27 cellular contexts compared by ENCODE assay signal in genomic region chr9:91591627-91592026, GRCh38.
"Had no signal": no experiment of that assay in that cellular context is flagged by ENCODE, and none has a peak within 500 bp of the region (broad histone marks: within the 10 kb centered on the region; RNA-seq: fewer than 3 reads in every experiment).

No MANE protein-coding gene starts in this region.

- H3K9me3 Mint-ChIP-seq: natural killer cell; nephron; neural progenitor cell; stimulated activated effector memory CD8-positive, alpha-beta T cell treated with anti-CD3 and anti-CD28 coated beads, Interleukin-12 subunit alpha, Interleukin-12 subunit beta, amount 100 ng/mL, for 72 hours; stimulated activated naive B cell treated with anti-CD40 and anti-IgM and Interleukin-4, amounts not matched to agents 10 μg/mL and 1 μg/mL and 100 μg/mL, for 72 hours; stimulated activated naive CD8-positive, alpha-beta T cell treated with anti-CD3 and anti-CD28 coated beads, Interleukin-15, Interleukin-2, amounts not matched to agents 100 ng/mL and 50 ng/mL, for 24 hours had no signal

- H3K9me3 ChIP-seq: neutrophil, pancreas, psoas muscle, right lobe of liver, sigmoid colon, stomach, thoracic aorta, thyroid gland, tibial nerve, upper lobe of left lung, vagina had no signal

- H3K27me3 ChIP-seq: neural progenitor cell, pancreas, right lobe of liver, sigmoid colon, stomach, thyroid gland, tibial nerve, upper lobe of left lung, vagina had no signal

- H3K4me1 ChIP-seq: neural progenitor cell, pancreas, psoas muscle, right lobe of liver, stomach, thyroid gland, tibial nerve, upper lobe of left lung had no signal

- H3K36me3 Mint-ChIP-seq: natural killer cell; neural progenitor cell; stimulated activated effector memory CD8-positive, alpha-beta T cell treated with anti-CD3 and anti-CD28 coated beads, Interleukin-12 subunit alpha, Interleukin-12 subunit beta, amount 100 ng/mL, for 72 hours; stimulated activated naive B cell treated with anti-CD40 and anti-IgM and Interleukin-4, amounts not matched to agents 10 μg/mL and 1 μg/mL and 100 μg/mL, for 72 hours had no signal

- H3K27ac Mint-ChIP-seq: natural killer cell; neural progenitor cell; stimulated activated effector memory CD8-positive, alpha-beta T cell treated with anti-CD3 and anti-CD28 coated beads, Interleukin-12 subunit alpha, Interleukin-12 subunit beta, amount 100 ng/mL, for 72 hours; stimulated activated naive B cell treated with anti-CD40 and anti-IgM and Interleukin-4, amounts not matched to agents 10 μg/mL and 1 μg/mL and 100 μg/mL, for 72 hours; stimulated activated naive CD8-positive, alpha-beta T cell treated with anti-CD3 and anti-CD28 coated beads, Interleukin-15, Interleukin-2, amounts not matched to agents 100 ng/mL and 50 ng/mL, for 24 hours had no signal

- H3K36me3 ChIP-seq: neural progenitor cell, neutrophil, pancreas, right lobe of liver, sigmoid colon, stomach, thoracic aorta, thyroid gland, tibial nerve, upper lobe of left lung, vagina had no signal

- H3K9ac ChIP-seq: neural progenitor cell had no signal

- H3K4me3 ChIP-seq: neural progenitor cell, pancreas, psoas muscle, right lobe of liver, sigmoid colon, stomach, thoracic aorta, thyroid gland, tibial nerve, upper lobe of left lung, vagina had no signal

- H2AFZ ChIP-seq: neural progenitor cell had no signal

- H3K4me2 ChIP-seq: neural progenitor cell had no signal

- H3K4me1 Mint-ChIP-seq: natural killer cell; neural progenitor cell; stimulated activated effector memory CD8-positive, alpha-beta T cell treated with anti-CD3 and anti-CD28 coated beads, Interleukin-12 subunit alpha, Interleukin-12 subunit beta, amount 100 ng/mL, for 72 hours; stimulated activated naive B cell treated with anti-CD40 and anti-IgM and Interleukin-4, amounts not matched to agents 10 μg/mL and 1 μg/mL and 100 μg/mL, for 72 hours had no signal

- H3K27ac ChIP-seq: neural progenitor cell, neutrophil, pancreas, psoas muscle, right lobe of liver, sigmoid colon, stomach, thoracic aorta, thyroid gland, tibial nerve, upper lobe of left lung, vagina had no signal

- DNase-seq: natural killer cell; nucleus accumbens; pancreas; psoas muscle; right cardiac atrium; right lobe of liver; sigmoid colon; small intestine; stimulated activated CD4-positive, alpha-beta T cell treated with anti-CD3 and anti-CD28 coated beads, Interleukin-15, amount 100 ng/mL, for 24 hours; stimulated activated CD4-positive, alpha-beta T cell treated with anti-CD3 and anti-CD28 coated beads, Interleukin-2, amount 100 ng/mL, for 24 hours; stimulated activated CD4-positive, alpha-beta T cell treated with anti-CD3 and anti-CD28 coated beads, Interleukin-2, amount 100 ng/mL, for 48 hours; stimulated activated CD4-positive, alpha-beta T cell treated with anti-CD3 and anti-CD28 coated beads, Interleukin-4, amount 100 ng/mL, for 24 hours; stimulated activated naive B cell treated with anti-CD40 and anti-IgM and Interleukin-4, amounts not matched to agents 10 μg/mL and 1 μg/mL and 100 μg/mL, for 72 hours; stimulated activated naive CD4-positive, alpha-beta T cell treated with Interleukin-2 at 50 U/mL for 16 hours; stomach; trophoblast cell; upper lobe of left lung had no signal

- H3K4me3 Mint-ChIP-seq: natural killer cell; nephron; neural progenitor cell; stimulated activated effector memory CD8-positive, alpha-beta T cell treated with anti-CD3 and anti-CD28 coated beads, Interleukin-12 subunit alpha, Interleukin-12 subunit beta, amount 100 ng/mL, for 72 hours; stimulated activated naive B cell treated with anti-CD40 and anti-IgM and Interleukin-4, amounts not matched to agents 10 μg/mL and 1 μg/mL and 100 μg/mL, for 72 hours; stimulated activated naive CD8-positive, alpha-beta T cell treated with anti-CD3 and anti-CD28 coated beads, Interleukin-15, Interleukin-2, amounts not matched to agents 100 ng/mL and 50 ng/mL, for 24 hours had no signal

- FAIRE-seq: pancreas, small intestine, urothelium cell line had no signal
